ENCODE assay signal across 1 cellular context in the genomic region with DNA sequence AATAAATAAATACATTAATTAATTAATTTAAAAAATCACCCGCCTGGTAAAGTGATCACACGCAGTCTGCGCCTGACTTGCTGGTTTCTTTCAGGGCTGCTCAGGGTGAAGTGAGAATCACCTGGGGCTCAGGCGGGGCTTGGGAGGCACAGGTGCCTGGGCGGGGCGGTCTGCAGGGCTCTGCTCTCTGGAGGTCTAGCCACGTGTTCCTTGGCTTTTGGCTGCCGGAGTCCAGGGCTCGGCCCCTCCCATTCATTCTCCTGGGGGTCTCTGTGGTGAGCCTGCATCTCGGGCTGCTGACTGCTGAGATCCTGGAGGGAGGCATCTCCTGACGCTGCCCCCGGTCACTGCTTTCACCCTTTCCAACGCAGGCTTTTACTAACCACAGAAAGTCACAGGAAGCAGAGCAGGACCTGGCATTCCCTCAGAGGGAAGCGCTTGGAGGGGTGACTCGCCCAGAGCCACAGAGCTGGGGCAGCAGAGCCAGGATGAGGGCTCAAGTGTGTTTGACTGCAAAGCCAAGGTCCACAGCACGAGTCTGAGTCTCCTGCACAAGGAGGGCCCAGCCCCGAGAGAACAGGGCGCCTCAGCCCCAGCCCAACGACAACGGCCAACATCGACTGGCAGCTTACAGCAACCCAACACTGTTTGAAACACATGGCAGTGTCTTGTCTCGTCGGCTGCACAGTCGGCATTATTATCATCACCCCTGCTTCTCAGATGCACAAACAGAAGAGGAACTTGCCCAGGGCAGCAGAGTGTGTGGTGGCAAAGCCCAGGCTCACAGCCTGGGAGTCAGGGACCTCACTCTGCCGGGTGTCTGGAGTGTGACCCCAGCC.
TF ChIP-seq lines count a peak whose summit lies in the region.

No MANE protein-coding gene starts in this region.

TF ChIP-seq in H1, 55 proteins besides CTCF, POLR2A, EP300 and RAD21:
- no peak for TF ChIP-seq SIRT6 (IDR thresholded peaks at IDR 0.05; ENCODE audit: low read length)
- TF ChIP-seq YY1 (IDR thresholded peaks at IDR 0.05; ENCODE audit: low read depth, low read length) = no peak
- no peak for TF ChIP-seq NANOG (IDR thresholded peaks at IDR 0.05; ENCODE audit: insufficient read depth, low read depth, low read length, poor library complexity, severe bottlenecking)
- TF ChIP-seq CREB1 (IDR thresholded peaks at IDR 0.05) = no peak
- no peak for TF ChIP-seq CBX5 (IDR thresholded peaks at IDR 0.05; ENCODE audit: low read depth, low read length)
- no peak for TF ChIP-seq TCF12 (IDR thresholded peaks at IDR 0.05; ENCODE audit: low read depth, low read length)
- TF ChIP-seq, protein P1, sequence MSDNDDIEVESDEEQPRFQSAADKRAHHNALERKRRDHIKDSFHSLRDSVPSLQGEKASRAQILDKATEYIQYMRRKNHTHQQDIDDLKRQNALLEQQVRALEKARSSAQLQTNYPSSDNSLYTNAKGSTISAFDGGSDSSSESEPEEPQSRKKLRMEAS (IDR thresholded peaks at IDR 0.05) = no peak
